Comparison of ENCODE assay signal across 8 cellular contexts in the genomic region with DNA sequence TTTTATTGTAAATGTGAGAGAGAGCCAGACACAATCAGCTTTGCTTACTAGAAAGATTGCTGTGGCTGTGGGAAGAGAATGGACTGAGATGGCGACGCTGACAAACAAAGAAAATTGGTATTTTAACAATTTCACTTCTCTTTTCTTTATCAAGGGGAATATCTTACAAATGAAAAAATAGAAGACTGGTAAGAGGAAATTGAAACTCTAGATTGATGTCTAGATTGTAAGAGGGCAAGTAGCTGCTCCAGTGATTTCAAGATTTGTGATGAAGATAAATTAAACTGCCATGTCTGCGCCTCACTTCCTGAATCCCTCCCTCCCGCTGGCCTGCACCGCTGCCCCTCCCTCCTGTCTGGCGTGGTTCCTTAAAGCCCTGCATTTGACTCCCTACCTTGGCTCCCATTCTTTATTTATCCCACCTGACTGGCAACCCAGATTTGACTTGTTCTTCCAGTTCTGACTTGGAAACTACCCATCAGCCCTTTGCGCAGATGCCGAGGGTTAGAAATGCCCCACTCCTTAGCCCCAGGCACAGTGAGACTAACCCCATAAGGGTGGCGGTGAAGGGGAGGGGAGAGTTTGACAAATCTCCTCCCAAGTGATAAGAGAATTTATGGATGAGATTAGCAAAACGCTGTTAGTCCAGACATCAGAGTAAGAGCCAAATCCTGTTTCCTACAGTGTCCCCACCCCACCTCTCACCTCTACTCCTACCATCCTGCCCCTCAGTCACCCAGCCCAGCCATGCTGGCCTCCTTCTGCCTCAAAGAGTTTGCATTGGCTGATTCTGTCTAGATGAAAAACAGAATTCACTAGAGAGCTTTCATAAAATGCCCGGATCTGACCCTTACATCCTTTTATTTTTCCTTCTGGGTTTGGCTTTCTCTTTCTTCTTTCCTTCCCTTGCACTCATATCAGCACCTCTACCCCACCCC.
DNase-seq lines count a peak whose midpoint lies in the region; ATAC-seq, FAIRE-seq and TF ChIP-seq lines count a peak whose summit lies in the region.

No MANE protein-coding gene starts in this region.

- intact Hi-C loops in posterior cingulate gyrus (cut with DNase I): loop anchor here (2.0 to 5.0 kb wide), 4 partner anchors 127 to 425 kb away; a partner anchor contains a TSS

- H3K27me3 ChIP-seq in mononuclear cell (ENCODE audit: insufficient read depth, low read length): no peaks in the 10 kb centered on the region

- H3K4me3 Mint-ChIP-seq in activated naive CD8-positive, alpha-beta T cell: peak overlapping the region; percentile 81

- peaks cover 4% of the 10 kb centered on the region for H3K36me3 Mint-ChIP-seq in activated naive CD8-positive, alpha-beta T cell

- DNase-seq in GM12891 (ENCODE audit: insufficient read length, low spot score) (no peak), LoVo (ENCODE audit: low spot score) (peak; percentile 86), KG1 (lab: John Stamatoyannopoulos, UW) (no peak), RCC 7860 (ENCODE audit: low spot score) (no peak), posterior cingulate gyrus (no peak)

- H3K4me3 ChIP-seq in mononuclear cell (ENCODE audit: low read length): peak overlapping the region; percentile 39

- no peaks in the 10 kb centered on the region for H3K27me3 Mint-ChIP-seq in activated naive CD8-positive, alpha-beta T cell

- peak overlapping the region; percentile 59 for H3K27ac Mint-ChIP-seq in activated naive CD8-positive, alpha-beta T cell

- peak; percentile 36 for ATAC-seq in GM21737 (IDR thresholded peaks at IDR 0.05; ENCODE audit: unreplicated experiment)

- peaks cover 13% of the 10 kb centered on the region for H3K9me3 ChIP-seq in mononuclear cell (ENCODE audit: low read depth, low read length)

- TF ChIP-seq POLR2A in GM12891 (IDR thresholded peaks at IDR 0.05; ENCODE audit: low read depth, low read length): no peak

- H3K4me1 Mint-ChIP-seq in activated naive CD8-positive, alpha-beta T cell (ENCODE audit: low read depth): peaks cover 23% of the 10 kb centered on the region

- FAIRE-seq in GM12891 (lab: Jason Lieb, UNC) (peak; percentile 59), RCC 7860 (lab: Jason Lieb, UNC) (no peak)

- peaks cover 23% of the 10 kb centered on the region for H3K4me1 ChIP-seq in mononuclear cell (ENCODE audit: insufficient read depth, low read length)

- peaks cover 6% of the 10 kb centered on the region for H3K9me3 Mint-ChIP-seq in activated naive CD8-positive, alpha-beta T cell (ENCODE audit: low read depth)

TF ChIP-seq in GM12891, 5 proteins besides CTCF, POLR2A, EP300 and RAD21:
- TF ChIP-seq POU2F2 (IDR thresholded peaks at IDR 0.05; ENCODE audit: low read depth, low read length) (no peak), TAF1 (IDR thresholded peaks at IDR 0.05; ENCODE audit: low read depth, low read length) (no peak), POLR2AphosphoS5 (IDR thresholded peaks at IDR 0.05; ENCODE audit: low read depth, low read length) (0 out of 2 replicates have a peak, but pooled peaks have one; percentile 40), PAX5 (IDR thresholded peaks at IDR 0.05; ENCODE audit: insufficient read depth, low read length, severe bottlenecking) (no peak), SPI1 (IDR thresholded peaks at IDR 0.05; ENCODE audit: low read depth, low read length) (peak; percentile 82)
